In genomic region chr16:29665294-29666077, GRCh38 we compare ENCODE assay signal across 1 cellular context.
TF ChIP-seq lines count a peak whose summit lies in the region.

No MANE protein-coding gene starts in this region.

TF ChIP-seq in HepG2, 621 proteins besides CTCF, POLR2A, EP300 and RAD21:
- TF ChIP-seq MYC (CRISPR knock-in tag; IDR thresholded peaks at IDR 0.05; ENCODE audit: borderline replicate concordance) (peak; percentile 27; the same call in 1 of the 2 replicates), ZNF687 (CRISPR knock-in tag; IDR thresholded peaks at IDR 0.05) (peak; percentile 52), JUND (CRISPR knock-in tag; IDR thresholded peaks at IDR 0.05) (no peak), GABPA (IDR thresholded peaks at IDR 0.05; ENCODE audit: low read depth, low read length) (no peak), GABPA (CRISPR knock-in tag; IDR thresholded peaks at IDR 0.05; ENCODE audit: low read depth) (no peak), PATZ1 (CRISPR knock-in tag; IDR thresholded peaks at IDR 0.05) (peak; percentile 51; the same call in 1 of the 2 replicates)
TF ChIP-seq in HepG2: peak in this region for 3.
